23 cellular contexts compared by ENCODE assay signal in genomic region chr15:101303408-101303807, GRCh38.
"Had no signal": no experiment of that assay in that cellular context is flagged by ENCODE, and none has a peak within 500 bp of the region (broad histone marks: within the 10 kb centered on the region; RNA-seq: fewer than 3 reads in every experiment).

No MANE protein-coding gene starts in this region.

- H3K27me3 ChIP-seq: heart right ventricle, left lung, neural progenitor cell, tibial nerve, vagina had no signal

- H3K9me3 Mint-ChIP-seq: immature natural killer cell; naive thymus-derived CD8-positive, alpha-beta T cell; neural progenitor cell; stimulated activated naive B cell treated with anti-CD40 and anti-IgM and Interleukin-4, amounts not matched to agents 10 μg/mL and 1 μg/mL and 100 μg/mL, for 72 hours; stimulated activated naive CD8-positive, alpha-beta T cell treated with anti-CD3 and anti-CD28 coated beads, Interleukin-15, Interleukin-2, amounts not matched to agents 100 ng/mL and 50 ng/mL, for 24 hours had no signal

- H3K27ac Mint-ChIP-seq: immature natural killer cell; neural progenitor cell; stimulated activated naive CD8-positive, alpha-beta T cell treated with anti-CD3 and anti-CD28 coated beads, Interleukin-15, Interleukin-2, amounts not matched to agents 100 ng/mL and 50 ng/mL, for 24 hours had no signal

- H3K4me1 Mint-ChIP-seq: immature natural killer cell had no signal

- H3K36me3 Mint-ChIP-seq: naive thymus-derived CD8-positive, alpha-beta T cell; neural progenitor cell; stimulated activated naive B cell treated with anti-CD40 and anti-IgM and Interleukin-4, amounts not matched to agents 10 μg/mL and 1 μg/mL and 100 μg/mL, for 72 hours had no signal

- DNase-seq: central memory CD4-positive, alpha-beta T cell; effector CD8-positive, alpha-beta T cell; foreskin melanocyte; glutamatergic neuron; heart right ventricle; hippocampal formation; immature natural killer cell; left lung; mesenchymal stem cell; midbrain; naive thymus-derived CD8-positive, alpha-beta T cell; psoas muscle; right cardiac atrium; spleen; stimulated activated CD4-positive, alpha-beta T cell treated with anti-CD3 and anti-CD28 coated beads, Interleukin-4, amount 100 ng/mL, for 4 hours; stimulated activated naive B cell treated with anti-CD40 and anti-IgM and Interleukin-4, amounts not matched to agents 10 μg/mL and 1 μg/mL and 100 μg/mL, for 72 hours had no signal

- H3K27me3 Mint-ChIP-seq: naive thymus-derived CD8-positive, alpha-beta T cell; stimulated activated naive CD8-positive, alpha-beta T cell treated with anti-CD3 and anti-CD28 coated beads, Interleukin-15, Interleukin-2, amounts not matched to agents 100 ng/mL and 50 ng/mL, for 24 hours had no signal

- H3K9me3 ChIP-seq: esophagus muscularis mucosa, heart right ventricle, left lung, psoas muscle, spleen, thoracic aorta, tibial nerve, vagina had no signal

- H3K27ac ChIP-seq: esophagus muscularis mucosa, heart right ventricle, left lung, neural progenitor cell, psoas muscle, skin epidermis, spleen, thoracic aorta, tibial nerve, vagina had no signal

- H3K36me3 ChIP-seq: esophagus muscularis mucosa, left lung, neural progenitor cell, thoracic aorta, tibial nerve, vagina had no signal

- H3K4me1 ChIP-seq: psoas muscle, vagina had no signal

- H3K4me3 Mint-ChIP-seq: immature natural killer cell; neural progenitor cell; stimulated activated naive B cell treated with anti-CD40 and anti-IgM and Interleukin-4, amounts not matched to agents 10 μg/mL and 1 μg/mL and 100 μg/mL, for 72 hours; stimulated activated naive CD8-positive, alpha-beta T cell treated with anti-CD3 and anti-CD28 coated beads, Interleukin-15, Interleukin-2, amounts not matched to agents 100 ng/mL and 50 ng/mL, for 24 hours had no signal

- H3K4me3 ChIP-seq: esophagus muscularis mucosa, heart right ventricle, left lung, neural progenitor cell, psoas muscle, skin epidermis, spleen, thoracic aorta, tibial nerve, vagina had no signal

- ATAC-seq: heart right ventricle; left lung; naive thymus-derived CD8-positive, alpha-beta T cell; psoas muscle; right cardiac atrium; stimulated activated naive B cell treated with anti-CD40 and anti-IgM and Interleukin-4, amounts not matched to agents 10 μg/mL and 1 μg/mL and 100 μg/mL, for 72 hours had no signal
